8 cellular contexts compared by ENCODE assay signal in genomic region chr4:144899393-144899792, GRCh38.
"Had no signal": no experiment of that assay in that cellular context is flagged by ENCODE, and none has a peak within 500 bp of the region (broad histone marks: within the 10 kb centered on the region; RNA-seq: fewer than 3 reads in every experiment).

No MANE protein-coding gene starts in this region.

- DNase-seq: H9, HCEC 1CT, IMR-90, KG1 had no signal

- H3K4me2 ChIP-seq: GM23338 had no signal

- FAIRE-seq: H1, H54 had no signal

- H2AFZ ChIP-seq: GM23338 had no signal

- H3K4me3 ChIP-seq: GM23338 had no signal

- H3K27ac ChIP-seq: HL-60 had no signal

- ATAC-seq: GM23338 had no signal
